1 cellular context compared by ENCODE assay signal in the genomic region with DNA sequence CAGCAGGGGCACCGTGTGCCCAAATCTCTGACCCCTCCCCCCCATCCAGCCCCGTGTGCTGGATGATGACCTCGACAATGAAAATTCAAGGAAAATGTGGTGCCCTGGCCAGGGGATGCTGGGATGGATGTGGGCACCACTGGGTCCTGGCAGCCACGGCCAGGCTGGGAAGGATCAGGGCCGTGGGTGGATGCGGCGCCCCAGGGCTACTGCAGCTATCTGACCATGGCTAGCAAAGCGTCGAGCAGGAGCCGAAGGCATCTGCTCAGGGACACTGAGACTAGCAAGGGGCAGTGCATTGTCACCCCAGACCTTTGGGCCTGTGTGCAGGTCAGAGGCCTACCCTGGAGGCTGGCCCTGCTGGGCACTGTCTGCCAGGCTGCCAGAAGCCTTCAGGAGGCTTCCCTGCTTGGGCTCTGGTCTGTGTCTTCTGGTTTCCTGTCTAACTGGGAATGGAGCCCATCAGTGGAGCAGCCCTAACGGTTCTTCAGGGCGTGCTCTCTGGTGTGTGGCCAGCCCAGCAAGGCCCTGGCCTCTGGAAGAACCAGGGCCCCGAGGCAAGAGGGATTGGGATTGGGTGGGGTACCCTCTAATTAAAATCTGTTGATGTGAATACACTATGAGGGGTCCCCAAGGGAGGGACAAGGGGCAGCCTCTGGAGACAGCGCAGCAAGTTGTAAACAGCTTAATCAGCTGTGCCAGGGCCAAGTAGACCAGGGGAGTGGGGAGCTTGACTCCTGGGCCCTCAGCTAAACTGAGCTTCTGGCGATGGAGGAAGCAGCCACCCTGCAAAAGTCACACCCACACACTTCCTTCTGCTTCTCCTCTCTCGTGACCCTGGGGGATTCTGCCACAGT.
TF ChIP-seq lines count a peak whose summit lies in the region.

No MANE protein-coding gene starts in this region.

TF ChIP-seq in SK-N-SH, 30 proteins besides CTCF, POLR2A, EP300 and RAD21 (continued from another document):
- TF ChIP-seq PBX3 (IDR thresholded peaks at IDR 0.05) (peak; percentile 81), CHD2 (IDR thresholded peaks at IDR 0.05; ENCODE audit: low read length, partially characterized antibody) (peak; percentile 78), FOXM1 (IDR thresholded peaks at IDR 0.05; ENCODE audit: low read depth) (no peak; the same call in 1 of the 2 replicates), REST (IDR thresholded peaks at IDR 0.05; ENCODE audit: low read depth, low read length) (no peak), FOSL2 (IDR thresholded peaks at IDR 0.05; ENCODE audit: borderline replicate concordance, low read depth) (no peak), SIN3A (IDR thresholded peaks at IDR 0.05; ENCODE audit: borderline replicate concordance, low read depth, low read length) (no peak; the same call in 1 of the 2 replicates), IRF3 (IDR thresholded peaks at IDR 0.05; ENCODE audit: low read depth, low read length) (no peak), RFX5 (IDR thresholded peaks at IDR 0.05; ENCODE audit: low read length) (no peak), TCF12 (IDR thresholded peaks at IDR 0.05) (peak; percentile 90)
